Comparison of ENCODE assay signal across 16 cellular contexts in genomic region chr1:28593988-28594356, GRCh38. TPM values are rescaled to one million over a fixed set of nuclear protein-coding genes. Genes with fewer than 3 reads are reported as not detected.
"Had no signal": no experiment of that assay in that cellular context is flagged by ENCODE, and none has a peak within 500 bp of the region (broad histone marks: within the 10 kb centered on the region; RNA-seq: fewer than 3 reads in every experiment).

No MANE protein-coding gene starts in this region.

RNA-seq across cellular contexts. Expression of gene RAB42, which starts 1.9 kb away (rescaled TPM):
- total RNA-seq: activated CD4-positive, alpha-beta memory T cell treated with anti-CD3 and anti-CD28 coated beads, Interleukin-2, amount 10 ng/mL, durations not matched to agents 7 days and 5 days; activated CD4-positive, alpha-beta T cell treated with anti-CD3 and anti-CD28 coated beads, Interleukin-2, amount 10 ng/mL, durations not matched to agents 7 days and 5 days; ascending aorta; T-helper 1 cell treated with Interleukin-12 subunit alpha and Interleukin-12 subunit beta and Interleukin-4 antibody, amounts not matched to agents 30 ng/mL and 1 ng/mL, for 36 hours had no signal

RNA-seq across cellular contexts. Expression of gene RNU11, which starts 54.4 kb away (rescaled TPM):
- total RNA-seq: activated CD4-positive, alpha-beta memory T cell treated with anti-CD3 and anti-CD28 coated beads, Interleukin-2, amount 10 ng/mL, durations not matched to agents 7 days and 5 days; activated CD4-positive, alpha-beta T cell treated with anti-CD3 and anti-CD28 coated beads, Interleukin-2, amount 10 ng/mL, durations not matched to agents 7 days and 5 days; activated naive CD4-positive, alpha-beta T cell treated with anti-CD3 and anti-CD28 coated beads, Interleukin-2, amount 50 U/mL, for 72 hours; activated naive CD8-positive, alpha-beta T cell treated with anti-CD3 and anti-CD28 coated beads, Interleukin-2, amount 10 ng/mL, durations not matched to agents 7 days and 5 days; activated T-cell treated with anti-CD3 and anti-CD28 coated beads, Interleukin-2, amount 50 U/mL, for 72 hours; ascending aorta; breast epithelium; cardiac muscle cell; colonic mucosa; dorsolateral prefrontal cortex; endodermal cell; esophagus muscularis mucosa; gastroesophageal sphincter; glomerular endothelial cell; heart right ventricle; T-helper 1 cell treated with Interleukin-12 subunit alpha and Interleukin-12 subunit beta and Interleukin-4 antibody, amounts not matched to agents 30 ng/mL and 1 ng/mL, for 36 hours had no signal
- polyA plus RNA-seq: cardiac muscle cell, heart right ventricle had no signal
